ENCODE assay signal across 11 cellular contexts in genomic region chr11:33753304-33753703, GRCh38. TPM values are rescaled to one million over a fixed set of nuclear protein-coding genes. Genes with fewer than 3 reads are reported as not detected.
A peak's percentile ranks its signal among the peaks of the same experiment; 100 is the strongest.
DNase-seq lines count a peak whose midpoint lies in the region; ATAC-seq and TF ChIP-seq lines count a peak whose summit lies in the region.
"Had no signal": no experiment of that assay in that cellular context is flagged by ENCODE, and none has a peak within 500 bp of the region (broad histone marks: within the 10 kb centered on the region; RNA-seq: fewer than 3 reads in every experiment).

No MANE protein-coding gene starts in this region.

- H3K27me3 Mint-ChIP-seq in natural killer cell (ENCODE audit: low read depth in 2 of 2) (no peaks in the 10 kb centered on the region), GM23338 (ENCODE audit: insufficient read depth, low read depth, poor library complexity) (no peaks in the 10 kb centered on the region)

- no peak overlapping the region for H3K4me3 ChIP-seq in fibroblast of lung (replicated peaks in 1 of 4; ENCODE audit: control extremely low read depth in 1 of 4, insufficient read depth in 1 of 4, low read depth in 3 of 4, low read length in 4 of 4)
- H3K4me3 ChIP-seq in GM23338 = no peak overlapping the region
- H3K4me3 ChIP-seq in uterus = no peak overlapping the region

- H4K20me1 ChIP-seq in fibroblast of lung (ENCODE audit: control insufficient read depth, extremely low read depth, insufficient read depth, low read length) (no peaks in the 10 kb centered on the region), GM23338 (replicated peaks; ENCODE audit: insufficient read depth) (no peaks in the 10 kb centered on the region)

- H3K4me3 Mint-ChIP-seq in natural killer cell = no peak overlapping the region
- H3K4me3 Mint-ChIP-seq in GM23338 = no peak overlapping the region

- ATAC-seq in GM19467 (IDR thresholded peaks at IDR 0.05; ENCODE audit: unreplicated experiment) (peak; percentile 74), HG03159 (IDR thresholded peaks at IDR 0.05; ENCODE audit: unreplicated experiment) (peak; percentile 94), natural killer cell (no peak), GM23338 (no peak)

- H3K9me2 ChIP-seq in GM23338 (ENCODE audit: insufficient read depth) = no peaks in the 10 kb centered on the region

- H3K9me3 Mint-ChIP-seq in natural killer cell (no peaks in the 10 kb centered on the region), GM23338 (no peaks in the 10 kb centered on the region)

- DNase-seq in ELR (ENCODE audit: low read depth) (peak; percentile 24), fibroblast of lung (ENCODE audit: low read depth in 2 of 2) (peak; percentile 66 to 85), natural killer cell (no peak), GM23338 (ENCODE audit: low spot score) (no peak), COLO829 (ENCODE audit: low spot score) (no peak), uterus (no peak)
- DNase-seq: DMS79 treated with DMSO at 0.1 percent for 48 hours, NCI-H1930 had no signal

- H3K9me3 ChIP-seq in fibroblast of lung (ENCODE audit: control insufficient read depth, insufficient read depth, low read depth, low read length) (no peaks in the 10 kb centered on the region), uterus (no peaks in the 10 kb centered on the region)

- no peaks in the 10 kb centered on the region for H3K79me2 ChIP-seq in fibroblast of lung (ENCODE audit: control insufficient read depth, insufficient read depth, low read length)
- H3K79me2 ChIP-seq in GM23338 (replicated peaks; ENCODE audit: insufficient read depth) = no peaks in the 10 kb centered on the region

- H3K4me2 ChIP-seq in fibroblast of lung (ENCODE audit: extremely low read depth, insufficient read depth, low read length) = no peak overlapping the region
- H3K4me2 ChIP-seq in GM23338 = no peak overlapping the region

- H3K27ac ChIP-seq in fibroblast of lung (ENCODE audit: insufficient read depth, low read length) (no peak overlapping the region), GM23338 (ENCODE audit: low read depth) (no peak overlapping the region), uterus (no peak overlapping the region)

- no peaks in the 10 kb centered on the region for H3F3A ChIP-seq in GM23338 (replicated peaks; ENCODE audit: low read depth)

- H3K27me3 ChIP-seq in fibroblast of lung (ENCODE audit: control insufficient read depth, insufficient read depth, low read length) (no peaks in the 10 kb centered on the region), GM23338 (ENCODE audit: insufficient read depth) (no peaks in the 10 kb centered on the region), uterus (no peaks in the 10 kb centered on the region)

- H3K4me1 ChIP-seq in fibroblast of lung (ENCODE audit: control insufficient read depth, extremely low read depth, insufficient read depth, low read length) (peaks cover 1% of the 10 kb centered on the region), GM23338 (ENCODE audit: insufficient read depth) (no peaks in the 10 kb centered on the region), uterus (no peaks in the 10 kb centered on the region)

- TF ChIP-seq POLR2A in uterus (IDR thresholded peaks at IDR 0.05) = no peak

- no peak overlapping the region for H2AFZ ChIP-seq in fibroblast of lung (ENCODE audit: low read length)
- H2AFZ ChIP-seq in GM23338 = no peak overlapping the region

- H3K36me3 ChIP-seq in fibroblast of lung (ENCODE audit: control insufficient read depth, insufficient read depth, low read length) (peaks cover 2% of the 10 kb centered on the region), GM23338 (ENCODE audit: insufficient read depth) (no peaks in the 10 kb centered on the region), uterus (no peaks in the 10 kb centered on the region)

- H3K36me3 Mint-ChIP-seq in natural killer cell (peaks cover under 1% of the 10 kb centered on the region), GM23338 (ENCODE audit: low read depth) (no peaks in the 10 kb centered on the region)

- intact Hi-C loops in natural killer cell (cut with micrococcal nuclease) (no loop called here), uterus (cut with DNase I; ENCODE audit: low total_unique reads) (no loop called here)

- no peak overlapping the region for H3K27ac Mint-ChIP-seq in natural killer cell
- H3K27ac Mint-ChIP-seq in GM23338 = no peak overlapping the region

- H3K9ac ChIP-seq in fibroblast of lung (ENCODE audit: insufficient read depth, low read length) = no peak overlapping the region

- H3K4me1 Mint-ChIP-seq in natural killer cell (no peaks in the 10 kb centered on the region), GM23338 (no peaks in the 10 kb centered on the region)

- no peak for TF ChIP-seq CTCF in fibroblast of lung (conservative IDR thresholded peaks at IDR 0.05 in 1 of 2, IDR thresholded peaks at IDR 0.05 in 1 of 2; ENCODE audit: low read depth in 1 of 2, low read length in 2 of 2)
- TF ChIP-seq CTCF in natural killer cell (IDR thresholded peaks at IDR 0.05) = no peak
- TF ChIP-seq CTCF in GM23338 (conservative IDR thresholded peaks at IDR 0.05; ENCODE audit: low read depth in 2 of 2) = no peak
- no peak for TF ChIP-seq CTCF in uterus (IDR thresholded peaks at IDR 0.05)

TF ChIP-seq in GM23338, 12 proteins besides CTCF, POLR2A, EP300 and RAD21 (continues in another document):
- TF ChIP-seq STAT1 (IDR thresholded peaks at IDR 0.05; ENCODE audit: unreplicated experiment) (no peak), EZH2 (IDR thresholded peaks at IDR 0.05; ENCODE audit: low read depth, unreplicated experiment) (no peak), ZNF114 (CRISPR knock-in tag; IDR thresholded peaks at IDR 0.05) (no peak), NANOG (IDR thresholded peaks at IDR 0.05; ENCODE audit: borderline replicate concordance) (no peak), REST (IDR thresholded peaks at IDR 0.05; ENCODE audit: unreplicated experiment) (no peak), EZH2phosphoT487 (IDR thresholded peaks at IDR 0.05; ENCODE audit: unreplicated experiment) (no peak), ETS1 (IDR thresholded peaks at IDR 0.05) (no peak), JUNB (IDR thresholded peaks at IDR 0.05; ENCODE audit: unreplicated experiment) (no peak), CREB1 (CRISPR knock-in tag; IDR thresholded peaks at IDR 0.05; ENCODE audit: low read depth) (no peak)

RNA-seq across cellular contexts. Expression of gene CD59, which starts 17.1 kb away (rescaled TPM):
- 209 and 380 TPM in 2 replicates for total RNA-seq in fibroblast of lung
- 1,165 and 1,404 TPM in 2 replicates for polyA plus RNA-seq in fibroblast of lung
- polyA plus RNA-seq in fibroblast of lung (2012) = 928 and 1,205 TPM in 2 replicates
- 662 and 789 TPM in 2 replicates for polyA minus RNA-seq in fibroblast of lung (ENCODE audit: low replicate concordance)
- 10 to 100 TPM; 25.0 to 29.4 (median 26.4) TPM for total RNA-seq in natural killer cell
- total RNA-seq in GM23338 (2014; rRNA removed; shearing (Covaris generic)) = 41.5 and 61.5 TPM in 2 replicates
- 73.9 and 86.6 TPM in 2 replicates for polyA plus RNA-seq in GM23338 (2016; fragmentation: Nextera tagmentation; extraction: Ambion mirVana)
- total RNA-seq in uterus = 100 to 1,000 TPM; 221 to 621 (median 300) TPM

RNA-seq across cellular contexts. Expression of gene FBXO3, which starts 21.0 kb away (rescaled TPM):
- total RNA-seq in fibroblast of lung (27.2 and 28.7 TPM in 2 replicates), natural killer cell (10 to 100 TPM; 54.9 to 64.7 (median 56.2) TPM), uterus (10 to 100 TPM; 12.0 to 92.7 (median 47.8) TPM)
- polyA plus RNA-seq in fibroblast of lung (39.6 and 46.2 TPM in 2 replicates), GM23338 (2016; fragmentation: Nextera tagmentation; extraction: Ambion mirVana) (10.4 and 12.5 TPM in 2 replicates)
- polyA plus RNA-seq in fibroblast of lung (2012) = 18.2 and 18.7 TPM in 2 replicates
- 5.1 and 6.0 TPM in 2 replicates for polyA minus RNA-seq in fibroblast of lung (ENCODE audit: low replicate concordance)
- total RNA-seq in GM23338 (2014; rRNA removed; shearing (Covaris generic)) = 28.4 TPM in 2 replicates

RNA-seq across cellular contexts. Expression of gene C11orf91, which starts 52.7 kb away (rescaled TPM):
- total RNA-seq in fibroblast of lung = not detected in 2 replicates
- polyA plus RNA-seq in fibroblast of lung = 0.12 TPM in 1 of 2 replicates, not detected in the other
- not detected in 2 replicates for polyA plus RNA-seq in fibroblast of lung (2012)
- polyA minus RNA-seq in fibroblast of lung (ENCODE audit: low replicate concordance) = not detected in 2 replicates
- total RNA-seq in natural killer cell = not detected
- total RNA-seq in GM23338 (2014; rRNA removed; shearing (Covaris generic)) = not detected in 2 replicates
- not detected in 2 replicates for polyA plus RNA-seq in GM23338 (2016; fragmentation: Nextera tagmentation; extraction: Ambion mirVana)
- not detected for total RNA-seq in uterus
- total RNA-seq: activated CD8-positive, alpha-beta memory T cell treated with anti-CD3 and anti-CD28 coated beads for 36 hours had no signal

Comparison
In these comparisons a context has a peak if more than half of its experiments do, and no peak if none do; other contexts are left out.
1. DNase-seq: peak in ELR (single experiment) and fibroblast of lung (2 of 2); none in natural killer cell (single experiment), GM23338 (single experiment), COLO829 (single experiment) and uterus (0 of 2).
2. ATAC-seq: peak in GM19467 (single experiment) and HG03159 (single experiment); none in natural killer cell (0 of 3) and GM23338 (single experiment).